8 cellular contexts compared by ENCODE assay signal in the genomic region with DNA sequence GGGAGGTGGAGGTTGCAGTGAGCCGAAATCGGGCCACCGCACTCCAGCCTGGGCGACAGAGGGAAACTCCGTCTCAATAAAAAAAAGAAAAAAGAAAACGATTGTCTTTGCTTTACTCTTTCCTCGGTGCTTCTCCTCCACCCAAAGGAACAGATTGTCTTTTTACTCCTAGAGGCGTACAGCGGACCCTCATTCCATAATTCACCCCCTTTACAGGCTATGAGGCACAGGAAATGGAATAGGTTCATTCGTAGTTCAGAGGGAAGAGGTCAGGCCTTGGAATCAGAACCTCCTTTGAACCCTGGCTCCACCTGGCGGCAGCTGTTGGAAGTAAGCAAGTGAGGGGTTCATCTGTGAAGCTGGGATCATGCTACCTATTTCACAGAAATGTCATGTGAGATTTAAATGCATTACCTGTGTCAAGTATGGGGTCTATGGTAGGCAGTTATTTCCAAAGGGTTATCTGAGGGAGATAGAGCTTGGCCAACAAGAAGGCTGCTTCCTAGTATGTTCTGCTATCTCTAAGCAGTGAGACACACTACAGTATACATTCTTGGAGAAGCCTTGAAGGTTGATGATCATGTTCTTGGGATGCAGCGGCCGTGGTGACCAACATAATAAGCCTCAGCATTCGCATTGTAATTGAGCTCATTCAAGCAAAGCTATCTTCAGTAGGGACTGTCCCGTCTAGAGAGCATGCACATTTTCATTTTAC. TPM values are rescaled to one million over a fixed set of nuclear protein-coding genes. Genes with fewer than 3 reads are reported as not detected.
DNase-seq lines count a peak whose midpoint lies in the region; ATAC-seq and TF ChIP-seq lines count a peak whose summit lies in the region.

No MANE protein-coding gene starts in this region.

- no peaks in the 10 kb centered on the region for H3K9me3 ChIP-seq in OCI-LY7 (ENCODE audit: low read length)

- peak; percentile 97 for TF ChIP-seq CTCF in OCI-LY7 (conservative IDR thresholded peaks at IDR 0.05; ENCODE audit: low read length)
- peak; percentile 95 for TF ChIP-seq CTCF in natural killer cell (IDR thresholded peaks at IDR 0.05)

- peak overlapping the region in 1 of 3 donors; percentile 27 for H3K27ac Mint-ChIP-seq in IgD-negative memory B cell
- peak overlapping the region in 1 of 2 donors; percentile 76 for H3K27ac Mint-ChIP-seq in natural killer cell
- H3K27ac Mint-ChIP-seq in stimulated activated naive B cell treated with anti-CD40 and anti-IgM and Interleukin-4, amounts not matched to agents 10 μg/mL and 1 μg/mL and 100 μg/mL, for 72 hours: peak overlapping the region; percentile 57

- H3K4me1 ChIP-seq in OCI-LY7 (ENCODE audit: insufficient read depth, low read length, poor library complexity, severe bottlenecking): peaks cover 15% of the 10 kb centered on the region

- H3K79me2 ChIP-seq in OCI-LY7 (ENCODE audit: insufficient read depth, low read depth, low read length): no peaks in the 10 kb centered on the region

- H3K4me3 Mint-ChIP-seq in IgD-negative memory B cell (peak overlapping the region; percentile 56 to 95 (median 82)), natural killer cell (peak overlapping the region; percentile 74)
- H3K4me3 Mint-ChIP-seq in stimulated activated naive B cell treated with anti-CD40 and anti-IgM and Interleukin-4, amounts not matched to agents 10 μg/mL and 1 μg/mL and 100 μg/mL, for 72 hours: peak overlapping the region; percentile 61 to 68

- ATAC-seq in esophagus mucosa (peak; percentile 84), natural killer cell (peak; percentile 91 to 98 (median 92)), GM21515 (IDR thresholded peaks at IDR 0.05; ENCODE audit: unreplicated experiment) (no peak)
- ATAC-seq in stimulated activated naive B cell treated with anti-CD40 and anti-IgM and Interleukin-4, amounts not matched to agents 10 μg/mL and 1 μg/mL and 100 μg/mL, for 72 hours (replicated peaks): peak; percentile 90 to 92

- POLR2A ChIA-PET in OCI-LY7 (lab: Charles Lee): interaction anchor here (1.0 to 2.0 kb wide), 3 partner anchors 18 to 72 kb away, joined by 3 to 6 read pairs (median 4); a partner anchor contains a TSS

- H2AFZ ChIP-seq in OCI-LY7 (ENCODE audit: low read length): peak overlapping the region; percentile 67; the same call in 1 of the 2 replicates

- H3K9me3 Mint-ChIP-seq in IgD-negative memory B cell (no peaks in the 10 kb centered on the region), natural killer cell (no peaks in the 10 kb centered on the region)
- H3K9me3 Mint-ChIP-seq in stimulated activated naive B cell treated with anti-CD40 and anti-IgM and Interleukin-4, amounts not matched to agents 10 μg/mL and 1 μg/mL and 100 μg/mL, for 72 hours: no peaks in the 10 kb centered on the region

- H3K36me3 ChIP-seq in OCI-LY7 (ENCODE audit: insufficient read depth, low read length): no peaks in the 10 kb centered on the region

- H3K4me1 Mint-ChIP-seq in IgD-negative memory B cell (peaks cover 4 to 6% (median 5%) of the 10 kb centered on the region in 3 donors), natural killer cell (peaks cover 6 to 7% of the 10 kb centered on the region in 2 donors)
- H3K4me1 Mint-ChIP-seq in stimulated activated naive B cell treated with anti-CD40 and anti-IgM and Interleukin-4, amounts not matched to agents 10 μg/mL and 1 μg/mL and 100 μg/mL, for 72 hours: peaks cover 7 to 15% of the 10 kb centered on the region in 2 donors

- H4K20me1 ChIP-seq in OCI-LY7 (ENCODE audit: insufficient read depth, low read length): no peaks in the 10 kb centered on the region

- no peak overlapping the region for H3K27ac ChIP-seq in OCI-LY7 (ENCODE audit: low read depth, low read length, poor library complexity, severe bottlenecking)

- H3K36me3 Mint-ChIP-seq in IgD-negative memory B cell: peaks cover 2% of the 10 kb centered on the region
- no peaks in the 10 kb centered on the region for H3K36me3 Mint-ChIP-seq in natural killer cell
- no peaks in the 10 kb centered on the region for H3K36me3 Mint-ChIP-seq in stimulated activated naive B cell treated with anti-CD40 and anti-IgM and Interleukin-4, amounts not matched to agents 10 μg/mL and 1 μg/mL and 100 μg/mL, for 72 hours

- H3K27me3 Mint-ChIP-seq in IgD-negative memory B cell (peaks cover 2% of the 10 kb centered on the region), natural killer cell (ENCODE audit: low read depth in 2 of 2) (peaks cover 0 to 2% of the 10 kb centered on the region in 2 donors)
- no peaks in the 10 kb centered on the region for H3K27me3 Mint-ChIP-seq in stimulated activated naive B cell treated with anti-CD40 and anti-IgM and Interleukin-4, amounts not matched to agents 10 μg/mL and 1 μg/mL and 100 μg/mL, for 72 hours

- intact Hi-C loops in OCI-LY7 (cut with micrococcal nuclease; ENCODE audit: unreplicated experiment) (loop anchor here (1.0 kb wide), 1 partner anchor 198 kb away; a partner anchor contains a TSS), natural killer cell (cut with micrococcal nuclease) (loop anchor here (1.0 kb wide), 2 partner anchors 198 to 537 kb away; a partner anchor contains a TSS)

- CTCF ChIA-PET in OCI-LY7 (lab: Charles Lee; ENCODE audit: unreplicated experiment): interaction anchor here (0.6 to 1.2 kb wide), 7 partner anchors 9 to 221 kb away, joined by 3 to 11 read pairs (median 4); a partner anchor contains a TSS

- peak overlapping the region; percentile 38; the same call in 1 of the 2 replicates for H3K4me2 ChIP-seq in OCI-LY7 (ENCODE audit: low read length)

- H3K9me2 ChIP-seq in OCI-LY7 (ENCODE audit: insufficient read depth, low read length): no peaks in the 10 kb centered on the region

- no TSS peak for BruUV-seq in OCI-LY7 (replicated peaks; lab: Mats Ljungman, UMichigan)

- no peak overlapping the region for H3K4me3 ChIP-seq in OCI-LY7 (ENCODE audit: low read depth, low read length, poor library complexity, severe bottlenecking)

- DNase-seq in DMS153 (lab: John Stamatoyannopoulos, UW) (peak; percentile 76), OCI-LY7 (ENCODE audit: low spot score) (peak; percentile 84), activated T-cell treated with anti-CD3 and anti-CD28 coated beads for 1 hour (ENCODE audit: low read depth) (peak; percentile 94), natural killer cell (peak; percentile 84)
- peak; percentile 65 for DNase-seq in stimulated activated naive B cell treated with anti-CD40 and anti-IgM and Interleukin-4, amounts not matched to agents 10 μg/mL and 1 μg/mL and 100 μg/mL, for 72 hours

RNA-seq across cellular contexts. Expression of a gene that starts 18.6 kb away (rescaled TPM):
- 12.8 TPM for polyA plus RNA-seq in IgD-negative memory B cell
- 13.1 and 15.0 TPM in 2 replicates for total RNA-seq in OCI-LY7 (2014; rRNA removed; shearing (Covaris generic))
- total RNA-seq in OCI-LY7 (2022) (15.5 and 16.7 TPM in 2 replicates), esophagus mucosa (2.8 TPM), natural killer cell (1 to 10 TPM; 8.8 to 9.3 (median 9.1) TPM)

RNA-seq across cellular contexts. Expression of a gene that starts 22.0 kb away (rescaled TPM):
- polyA plus RNA-seq in IgD-negative memory B cell: 27.6 TPM
- total RNA-seq in OCI-LY7 (2014; rRNA removed; shearing (Covaris generic)): 33.2 and 35.2 TPM in 2 replicates
- 75.5 and 81.4 TPM in 2 replicates for total RNA-seq in OCI-LY7 (2022)
- 27.0 TPM for total RNA-seq in esophagus mucosa
- 100 to 1,000 TPM in 2 of 3 donors, 10 to 100 TPM in 1; 81.0 to 110 (median 101) TPM for total RNA-seq in natural killer cell

RNA-seq across cellular contexts. Expression of a gene that starts 29.4 kb away (rescaled TPM):
- 7.1 TPM for polyA plus RNA-seq in IgD-negative memory B cell
- total RNA-seq in OCI-LY7 (2014; rRNA removed; shearing (Covaris generic)): 31.8 and 36.8 TPM in 2 replicates
- total RNA-seq in OCI-LY7 (2022) (89.8 and 97.5 TPM in 2 replicates), esophagus mucosa (42.4 TPM), natural killer cell (100 to 1,000 TPM; 158 to 182 (median 172) TPM)

RNA-seq across cellular contexts. Expression of a gene that starts 43.3 kb away (rescaled TPM):
- 2.9 TPM for polyA plus RNA-seq in IgD-negative memory B cell
- total RNA-seq in OCI-LY7 (2014; rRNA removed; shearing (Covaris generic)): 6.8 and 9.3 TPM in 2 replicates
- 4.1 and 4.6 TPM in 2 replicates for total RNA-seq in OCI-LY7 (2022)
- 8.4 TPM for total RNA-seq in esophagus mucosa
- total RNA-seq in natural killer cell: 10 to 100 TPM in 2 of 3 donors, 1 to 10 TPM in 1; 7.5 to 15.2 (median 10.4) TPM

RNA-seq across cellular contexts. Expression of a gene that starts 57.3 kb away (rescaled TPM):
- 40.7 TPM for polyA plus RNA-seq in IgD-negative memory B cell
- 17.5 and 19.8 TPM in 2 replicates for total RNA-seq in OCI-LY7 (2014; rRNA removed; shearing (Covaris generic))
- total RNA-seq in OCI-LY7 (2022) (15.0 and 15.3 TPM in 2 replicates), esophagus mucosa (9.7 TPM), natural killer cell (10 to 100 TPM; 10.1 to 16.9 (median 16.5) TPM)
